ENCODE assay signal across 15 cellular contexts in genomic region chr3:105786988-105787387, GRCh38.
DNase-seq lines count a peak whose midpoint lies in the region; ATAC-seq and TF ChIP-seq lines count a peak whose summit lies in the region.
"Had no signal": no experiment of that assay in that cellular context is flagged by ENCODE, and none has a peak within 500 bp of the region (broad histone marks: within the 10 kb centered on the region; RNA-seq: fewer than 3 reads in every experiment).

No MANE protein-coding gene starts in this region.

- no peak overlapping the region for H3K4me3 Mint-ChIP-seq in activated naive CD8-positive, alpha-beta T cell treated with anti-CD3 and anti-CD28 coated beads, Interleukin-2, amount 50 U/mL, for 24 hours
- H3K4me3 Mint-ChIP-seq in natural killer cell treated with Interleukin-12 subunit alpha and Interleukin-12 subunit beta and Interleukin-15 and Interleukin-18, amount 100 ng/mL, for 72 hours = peak overlapping the region; percentile 30
- H3K4me3 Mint-ChIP-seq: B cell had no signal

- in situ Hi-C loops in GM23248 (cut with MboI) = no loop called here

- no peak for TF ChIP-seq POLR2A in heart left ventricle (IDR thresholded peaks at IDR 0.05)

- no peak overlapping the region for H3K4me3 ChIP-seq in heart left ventricle
- no peak overlapping the region for H3K4me3 ChIP-seq in GM23248
- H3K4me3 ChIP-seq: SJCRH30 had no signal

- peak overlapping the region; percentile 46 for H3K27ac Mint-ChIP-seq in activated naive CD8-positive, alpha-beta T cell treated with anti-CD3 and anti-CD28 coated beads, Interleukin-2, amount 50 U/mL, for 24 hours
- H3K27ac Mint-ChIP-seq in natural killer cell treated with Interleukin-12 subunit alpha and Interleukin-12 subunit beta and Interleukin-15 and Interleukin-18, amount 100 ng/mL, for 72 hours = peak overlapping the region in 1 of 2 donors; percentile 66
- H3K27ac Mint-ChIP-seq: B cell had no signal

- H3K4me1 Mint-ChIP-seq in activated naive CD8-positive, alpha-beta T cell treated with anti-CD3 and anti-CD28 coated beads, Interleukin-2, amount 50 U/mL, for 24 hours = peaks cover 72% of the 10 kb centered on the region
- H3K4me1 Mint-ChIP-seq in natural killer cell treated with Interleukin-12 subunit alpha and Interleukin-12 subunit beta and Interleukin-15 and Interleukin-18, amount 100 ng/mL, for 72 hours (ENCODE audit: low read depth in 2 of 2) = peaks cover 36 to 56% of the 10 kb centered on the region in 2 donors

- H3K27ac ChIP-seq in heart left ventricle (peak overlapping the region in 10 of 12 donors; percentile 32 to 75 (median 48)), GM23248 (peak overlapping the region; percentile 21; the same call in 1 of the 2 replicates)
- H3K27ac ChIP-seq: SJCRH30 had no signal

- ATAC-seq in heart left ventricle = no peak
- ATAC-seq in Right ventricle myocardium inferior = no peak
- no peak for ATAC-seq in activated naive CD8-positive, alpha-beta T cell treated with anti-CD3 and anti-CD28 coated beads, Interleukin-2, amount 50 U/mL, for 24 hours
- no peak for ATAC-seq in natural killer cell treated with Interleukin-12 subunit alpha and Interleukin-12 subunit beta and Interleukin-15 and Interleukin-18, amount 100 ng/mL, for 72 hours
- ATAC-seq in GM18498 (IDR thresholded peaks at IDR 0.05; ENCODE audit: unreplicated experiment) = no peak
- ATAC-seq: HCT116 had no signal

- H3K9ac ChIP-seq in GM23248 = no peak overlapping the region

- peaks cover 59% of the 10 kb centered on the region for H3K36me3 Mint-ChIP-seq in activated naive CD8-positive, alpha-beta T cell treated with anti-CD3 and anti-CD28 coated beads, Interleukin-2, amount 50 U/mL, for 24 hours (ENCODE audit: low read depth)
- H3K36me3 Mint-ChIP-seq in natural killer cell treated with Interleukin-12 subunit alpha and Interleukin-12 subunit beta and Interleukin-15 and Interleukin-18, amount 100 ng/mL, for 72 hours = peaks cover 10% of the 10 kb centered on the region

- H2AFZ ChIP-seq in GM23248 = no peak overlapping the region

- H3K4me1 ChIP-seq in heart left ventricle (peaks cover 0 to 74% (median 35%) of the 10 kb centered on the region in 12 donors), GM23248 (ENCODE audit: insufficient read depth) (peaks cover 49% of the 10 kb centered on the region)

- peaks cover 100% of the 10 kb centered on the region for H3K79me2 ChIP-seq in GM23248 (ENCODE audit: insufficient read depth)

- TF ChIP-seq CTCF in heart left ventricle (IDR thresholded peaks at IDR 0.05) = no peak

- no peaks in the 10 kb centered on the region for H4K20me1 ChIP-seq in GM23248 (ENCODE audit: insufficient read depth)

- no peak for DNase-seq in heart left ventricle
- DNase-seq in Right ventricle myocardium inferior (ENCODE audit: missing footprints) = no peak
- no peak for DNase-seq in GM23248
- no peak for DNase-seq in activated naive CD8-positive, alpha-beta T cell treated with anti-CD3 and anti-CD28 coated beads, Interleukin-2, amount 50 U/mL, for 24 hours
- no peak for DNase-seq in natural killer cell treated with Interleukin-12 subunit alpha and Interleukin-12 subunit beta and Interleukin-15 and Interleukin-18, amount 100 ng/mL, for 72 hours (ENCODE audit: low spot score)
- DNase-seq in DMS153 (lab: John Stamatoyannopoulos, UW) = no peak
- DNase-seq in superior temporal gyrus (ENCODE audit: extremely low spot score) = no peak
- DNase-seq: CD4-positive, alpha-beta T cell; DMS79; NCI-H187 treated with DMSO at 0.1 percent for 48 hours; NK-92 treated with Interleukin-12 subunit alpha and Interleukin-12 subunit beta, amount 100 ng/mL, for 24 hours; SJCRH30 had no signal

- intact Hi-C loops in heart left ventricle (cut with DNase I) (loop anchor here in 1 of 10 donors (10.0 kb wide), 1 partner anchor 78 kb away; the partner anchor contains the start of gene CBLB), Right ventricle myocardium inferior (cut with DNase I) (no loop called here)

- WGBS in heart left ventricle, 4 donors = 83 to 92% (median 88%) methylated on average over 1 of the region's 1 CpG
- 100% methylated on average over 1 of the region's 1 CpG for WGBS in GM23248 (ENCODE audit: low coverage in 1 of 2, low lambda C conversion rate in 2 of 2, missing lambda C conversion rate in 2 of 2), 2 experiments

- no peaks in the 10 kb centered on the region for H3K9me3 ChIP-seq in heart left ventricle
- H3K9me3 ChIP-seq in GM23248 (ENCODE audit: low read depth) = no peaks in the 10 kb centered on the region

- H3K27me3 ChIP-seq in heart left ventricle (no peaks in the 10 kb centered on the region), GM23248 (replicated peaks; ENCODE audit: insufficient read depth) (no peaks in the 10 kb centered on the region)
- H3K27me3 ChIP-seq: SJCRH30 had no signal

- peaks cover 3% of the 10 kb centered on the region for H3K9me3 Mint-ChIP-seq in activated naive CD8-positive, alpha-beta T cell treated with anti-CD3 and anti-CD28 coated beads, Interleukin-2, amount 50 U/mL, for 24 hours
- H3K9me3 Mint-ChIP-seq in natural killer cell treated with Interleukin-12 subunit alpha and Interleukin-12 subunit beta and Interleukin-15 and Interleukin-18, amount 100 ng/mL, for 72 hours = no peaks in the 10 kb centered on the region
- H3K9me3 Mint-ChIP-seq: CD4-positive, alpha-beta T cell had no signal

- H3K36me3 ChIP-seq in heart left ventricle = no peaks in the 10 kb centered on the region
- 0 out of 2 replicates have a peak, but pooled peaks cover 10% of the 10 kb centered on the region for H3K36me3 ChIP-seq in GM23248 (ENCODE audit: low read depth)
- H3K36me3 ChIP-seq: SJCRH30 had no signal

- H3K4me2 ChIP-seq in GM23248 (ENCODE audit: unreplicated experiment) = no peak overlapping the region

- no peaks in the 10 kb centered on the region for H3K27me3 Mint-ChIP-seq in activated naive CD8-positive, alpha-beta T cell treated with anti-CD3 and anti-CD28 coated beads, Interleukin-2, amount 50 U/mL, for 24 hours
- no peaks in the 10 kb centered on the region for H3K27me3 Mint-ChIP-seq in natural killer cell treated with Interleukin-12 subunit alpha and Interleukin-12 subunit beta and Interleukin-15 and Interleukin-18, amount 100 ng/mL, for 72 hours
- H3K27me3 Mint-ChIP-seq: B cell; CD4-positive, alpha-beta T cell had no signal

- no peaks in the 10 kb centered on the region for H3K9me2 ChIP-seq in GM23248 (ENCODE audit: insufficient read depth)

- H3F3A ChIP-seq in GM23248 (ENCODE audit: insufficient read depth) = peaks cover 59% of the 10 kb centered on the region
